In the genomic region with DNA sequence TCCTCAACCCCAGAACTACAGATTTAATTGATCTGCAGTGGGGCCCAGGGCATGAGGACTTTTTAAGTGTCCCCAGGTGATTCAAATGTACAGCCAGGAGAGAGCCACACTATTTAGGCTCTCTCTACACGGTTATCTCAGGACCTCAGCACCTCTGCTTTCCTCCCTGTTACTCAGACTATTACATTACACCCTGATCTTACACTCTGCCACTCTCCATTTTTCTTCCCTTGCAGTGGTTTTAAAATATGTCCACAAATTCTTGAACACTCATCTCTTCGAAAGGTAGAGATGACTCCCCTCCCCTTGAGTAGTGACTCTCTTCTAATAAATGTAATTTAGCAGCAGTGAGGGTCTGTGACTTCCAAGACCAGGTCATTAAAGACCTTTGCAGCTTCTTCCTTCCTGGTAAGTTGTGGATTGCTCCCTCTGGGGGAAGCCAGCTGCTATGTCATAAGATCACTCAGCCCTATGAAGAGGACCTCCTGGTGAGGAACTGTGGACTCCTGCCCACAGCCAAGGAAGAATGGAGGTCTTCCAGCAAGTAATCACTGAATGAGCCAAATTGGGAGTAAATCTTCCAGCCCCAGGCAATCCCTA, we compare ENCODE assay signal across 8 cellular contexts.
DNase-seq lines count a peak whose midpoint lies in the region; ATAC-seq and TF ChIP-seq lines count a peak whose summit lies in the region.

No MANE protein-coding gene starts in this region.

- peak; percentile 55 for DNase-seq in DMS 273 (lab: John Stamatoyannopoulos, UW; ENCODE audit: unreplicated experiment)
- DNase-seq in DMS 273 treated with DMSO at 0.1 percent for 48 hours (lab: John Stamatoyannopoulos, UW): no peak
- DNase-seq in M059J (ENCODE audit: low read depth): peak; percentile 50
- peak; percentile 42 for DNase-seq in astrocyte of the hippocampus (ENCODE audit: low read depth, low spot score)
- DNase-seq in left kidney (ENCODE audit: low read depth, low spot score): peak; percentile 50
- no peak for DNase-seq in lower leg skin (ENCODE audit: low spot score in 2 of 2)
- DNase-seq in NCI-H2171 treated with DMSO at 0.1 percent for 48 hours (lab: John Stamatoyannopoulos, UW): no peak

- TF ChIP-seq POLR2A in lower leg skin (IDR thresholded peaks at IDR 0.05): no peak

- ATAC-seq in GM21528 (IDR thresholded peaks at IDR 0.05; ENCODE audit: low FRiP score, unreplicated experiment): peak; percentile 66

- 74 to 78% methylated on average over 2 of the region's 2 CpGs for WGBS in lower leg skin, 2 donors

- H3K4me3 ChIP-seq in lower leg skin (ENCODE audit: low read depth, poor library complexity, severe bottlenecking): no peak overlapping the region

- intact Hi-C loops in lower leg skin (cut with DNase I; ENCODE audit: low total_unique reads): no loop called here

- no peak for TF ChIP-seq CTCF in lower leg skin (IDR thresholded peaks at IDR 0.05)

Comparison
In these comparisons a context has a peak if more than half of its experiments do, and no peak if none do; other contexts are left out.
1. DNase-seq: peak in DMS 273 (single experiment), M059J (single experiment), astrocyte of the hippocampus (single experiment) and left kidney (single experiment); none in DMS 273 treated with DMSO at 0.1 percent for 48 hours (single experiment), lower leg skin (0 of 2) and NCI-H2171 treated with DMSO at 0.1 percent for 48 hours (single experiment).